17 cellular contexts compared by ENCODE assay signal in the genomic region with DNA sequence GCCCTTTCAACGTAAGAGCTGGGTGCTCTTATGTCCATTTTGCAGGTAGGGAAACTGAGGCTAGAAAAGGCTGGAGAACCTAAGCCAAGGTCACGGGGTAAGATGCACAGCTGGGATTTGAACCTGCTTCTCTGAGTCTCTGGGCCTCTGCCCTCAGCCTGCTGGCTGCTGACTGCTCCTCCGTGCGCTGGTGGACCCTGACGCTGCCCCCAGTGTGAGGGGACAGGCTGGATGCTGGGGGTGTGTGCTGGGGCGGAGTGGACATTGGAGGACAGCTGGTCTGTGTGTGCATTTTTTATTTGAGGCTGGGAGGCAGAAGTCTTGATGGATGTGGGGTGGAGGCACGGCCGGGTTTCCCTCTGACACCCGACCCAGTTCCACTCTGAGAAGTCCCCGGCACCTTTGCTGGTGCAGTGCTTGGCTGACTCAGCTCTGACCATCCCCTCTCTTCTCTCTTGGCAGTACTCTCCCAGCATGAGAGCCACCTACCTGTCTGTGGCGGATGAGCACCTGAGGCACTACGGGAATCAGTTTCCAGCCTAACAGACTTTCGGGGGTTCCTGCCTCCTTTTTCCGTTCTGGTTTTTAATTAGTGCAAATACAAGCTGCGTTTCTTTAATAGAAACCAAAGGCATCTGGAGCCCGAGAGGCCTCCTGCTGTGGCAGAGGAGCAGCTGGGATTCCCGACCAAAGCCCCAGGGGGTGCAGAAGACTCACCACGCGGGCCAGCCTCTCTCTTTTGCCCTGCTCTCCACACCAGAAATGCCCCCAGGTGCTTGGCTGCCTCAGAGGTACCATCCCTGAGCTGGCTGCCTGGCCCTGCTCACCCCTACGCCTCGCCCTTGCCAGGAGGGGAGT. TPM values are rescaled to one million over a fixed set of nuclear protein-coding genes. Genes with fewer than 3 reads are reported as not detected.
DNase-seq lines count a peak whose midpoint lies in the region; ATAC-seq lines count a peak whose summit lies in the region.
"Had no signal": no experiment of that assay in that cellular context is flagged by ENCODE, and none has a peak within 500 bp of the region (broad histone marks: within the 10 kb centered on the region; RNA-seq: fewer than 3 reads in every experiment).

No MANE protein-coding gene starts in this region.

- no peaks in the 10 kb centered on the region for H3K36me3 Mint-ChIP-seq in T-helper 17 cell (ENCODE audit: low read depth)
- H3K36me3 Mint-ChIP-seq: IgD-negative memory B cell had no signal

- H3K27me3 Mint-ChIP-seq in T-helper 17 cell: no peaks in the 10 kb centered on the region
- H3K27me3 Mint-ChIP-seq: activated B cell treated with CpG ODN at 0.5 μM for 24 hours, IgD-negative memory B cell had no signal

- peak overlapping the region; percentile 28 for H3K4me3 Mint-ChIP-seq in T-helper 17 cell
- H3K4me3 Mint-ChIP-seq: activated B cell treated with CpG ODN at 0.5 μM for 24 hours, IgD-negative memory B cell had no signal

- DNase-seq in DMS 273 treated with DMSO at 0.1 percent for 48 hours (lab: John Stamatoyannopoulos, UW) (peak; percentile 60), NCI-H1694 treated with DMSO at 0.1 percent for 48 hours (lab: John Stamatoyannopoulos, UW) (peak; percentile 89), T-helper 17 cell (no peak), left kidney (ENCODE audit: low read depth, low spot score) (peak; percentile 42), NCI-H2227 (lab: John Stamatoyannopoulos, UW; ENCODE audit: unreplicated experiment) (no peak)
- DNase-seq: activated B cell treated with CpG ODN at 0.5 μM for 24 hours; anterior cingulate cortex; C1 segment of cervical spinal cord; gastrocnemius medialis; midbrain; NCI-H774; stimulated activated CD4-positive, alpha-beta T cell treated with anti-CD3 and anti-CD28 coated beads, Interleukin-1b, Interleukin-23, amount 100 ng/mL, for 48 hours had no signal

- H3K27ac Mint-ChIP-seq in T-helper 17 cell: no peak overlapping the region
- H3K27ac Mint-ChIP-seq: activated B cell treated with CpG ODN at 0.5 μM for 24 hours had no signal

- H3K4me1 Mint-ChIP-seq in T-helper 17 cell: peaks cover 4% of the 10 kb centered on the region
- H3K4me1 Mint-ChIP-seq: activated B cell treated with CpG ODN at 0.5 μM for 24 hours, IgD-negative memory B cell had no signal

- H3K9me3 ChIP-seq in T-helper 17 cell (ENCODE audit: control insufficient read depth, low read length, poor library complexity, severe bottlenecking): no peaks in the 10 kb centered on the region
- H3K9me3 ChIP-seq: gastrocnemius medialis, right atrium auricular region had no signal

- ATAC-seq in T-helper 17 cell (no peak), HG03135 (IDR thresholded peaks at IDR 0.05; ENCODE audit: unreplicated experiment) (no peak), GM19324 (IDR thresholded peaks at IDR 0.05; ENCODE audit: low FRiP score, unreplicated experiment) (no peak)
- ATAC-seq: gastrocnemius medialis had no signal

RNA-seq across cellular contexts. Expression of gene DNAI2, which starts 14.1 kb away (rescaled TPM):
- total RNA-seq in T-helper 17 cell: 1 to 10 TPM; 4.1 to 4.2 TPM
- total RNA-seq: activated B cell treated with CpG ODN at 0.5 μM for 24 hours, endothelial cell of umbilical vein, gastrocnemius medialis, right atrium auricular region had no signal

RNA-seq across cellular contexts. Expression of gene TTYH2, which starts 46.5 kb away (rescaled TPM):
- 10 to 100 TPM; 19.8 to 23.2 TPM for total RNA-seq in T-helper 17 cell

RNA-seq across cellular contexts. Expression of gene RPL38, which starts 56.4 kb away (rescaled TPM):
- total RNA-seq in T-helper 17 cell: 1,000 to 10,000 TPM; 1,542 to 1,684 TPM

Comparison
In these comparisons a context has a peak if more than half of its experiments do, and no peak if none do; other contexts are left out.
1. DNase-seq: peak in DMS 273 treated with DMSO at 0.1 percent for 48 hours (single experiment), NCI-H1694 treated with DMSO at 0.1 percent for 48 hours (single experiment) and left kidney (single experiment); none in T-helper 17 cell (0 of 3) and NCI-H2227 (single experiment).